Comparison of ENCODE assay signal across 18 cellular contexts in genomic region chr10:27457261-27457945, GRCh38.
"Had no signal": no experiment of that assay in that cellular context is flagged by ENCODE, and none has a peak within 500 bp of the region (broad histone marks: within the 10 kb centered on the region; RNA-seq: fewer than 3 reads in every experiment).

No MANE protein-coding gene starts in this region.

- H3K27me3 ChIP-seq: cardiac muscle cell, neural progenitor cell, tibial nerve, vagina had no signal

- DNase-seq: activated CD4-positive, alpha-beta T cell treated with anti-CD3 and anti-CD28 coated beads for 36 hours; activated CD4-positive, alpha-beta T cell treated with anti-CD3 and anti-CD28 coated beads, Interleukin-2, amount 50 U/mL, for 48 hours; activated naive CD4-positive, alpha-beta T cell; activated naive CD8-positive, alpha-beta T cell treated with anti-CD3 and anti-CD28 coated beads for 36 hours; amniotic stem cell; effector memory CD8-positive, alpha-beta T cell; mesenchymal stem cell; naive thymus-derived CD4-positive, alpha-beta T cell; psoas muscle; right cardiac atrium had no signal

- H3K27me3 Mint-ChIP-seq: activated CD4-positive, alpha-beta T cell treated with anti-CD3 and anti-CD28 coated beads for 36 hours; activated naive CD8-positive, alpha-beta T cell treated with anti-CD3 and anti-CD28 coated beads for 36 hours; stimulated activated naive CD8-positive, alpha-beta T cell treated with anti-CD3 and anti-CD28 coated beads, Interleukin-15, Interleukin-2, amounts not matched to agents 100 ng/mL and 50 ng/mL, for 24 hours had no signal

- H3K4me2 ChIP-seq: neural progenitor cell had no signal

- H3K4me3 ChIP-seq: cardiac muscle cell, neural progenitor cell, psoas muscle, skin epidermis, tibial nerve, vagina had no signal

- H3K27ac Mint-ChIP-seq: activated CD4-positive, alpha-beta T cell treated with anti-CD3 and anti-CD28 coated beads for 36 hours; activated naive CD8-positive, alpha-beta T cell treated with anti-CD3 and anti-CD28 coated beads for 36 hours; activated T-helper 1 cell treated with anti-CD3 and anti-CD28 coated beads, Interleukin-12 subunit alpha, Interleukin-12 subunit beta, Interleukin-2, Interleukin-4 antibody, amounts not matched to agents 30 ng/mL and 10 ng/mL and 1 ng/mL, durations not matched to agents 14 hours and 24 hours and 36 hours; effector memory CD8-positive, alpha-beta T cell; neural progenitor cell; stimulated activated naive CD8-positive, alpha-beta T cell treated with anti-CD3 and anti-CD28 coated beads, Interleukin-15, Interleukin-2, amounts not matched to agents 100 ng/mL and 50 ng/mL, for 24 hours; WTC11 had no signal

- H3K27ac ChIP-seq: cardiac muscle cell, neural progenitor cell, psoas muscle, skin epidermis, tibial nerve, vagina had no signal

- H3K4me1 Mint-ChIP-seq: activated naive CD8-positive, alpha-beta T cell treated with anti-CD3 and anti-CD28 coated beads for 36 hours; neural progenitor cell had no signal

- H3K4me1 ChIP-seq: neural progenitor cell, psoas muscle, tibial nerve, vagina had no signal

- H3K9me3 ChIP-seq: psoas muscle, tibial nerve, vagina had no signal

- H3K9ac ChIP-seq: neural progenitor cell had no signal

- H3K36me3 ChIP-seq: cardiac muscle cell, neural progenitor cell, tibial nerve, vagina had no signal

- H3K9me3 Mint-ChIP-seq: activated naive CD8-positive, alpha-beta T cell treated with anti-CD3 and anti-CD28 coated beads for 36 hours; activated T-helper 1 cell treated with anti-CD3 and anti-CD28 coated beads, Interleukin-12 subunit alpha, Interleukin-12 subunit beta, Interleukin-2, Interleukin-4 antibody, amounts not matched to agents 30 ng/mL and 10 ng/mL and 1 ng/mL, durations not matched to agents 14 hours and 24 hours and 36 hours; effector memory CD8-positive, alpha-beta T cell; naive thymus-derived CD4-positive, alpha-beta T cell; neural progenitor cell; stimulated activated naive CD8-positive, alpha-beta T cell treated with anti-CD3 and anti-CD28 coated beads, Interleukin-15, Interleukin-2, amounts not matched to agents 100 ng/mL and 50 ng/mL, for 24 hours; WTC11 had no signal

- H3K4me3 Mint-ChIP-seq: activated CD4-positive, alpha-beta T cell treated with anti-CD3 and anti-CD28 coated beads for 36 hours; activated naive CD8-positive, alpha-beta T cell treated with anti-CD3 and anti-CD28 coated beads for 36 hours; activated T-helper 1 cell treated with anti-CD3 and anti-CD28 coated beads, Interleukin-12 subunit alpha, Interleukin-12 subunit beta, Interleukin-2, Interleukin-4 antibody, amounts not matched to agents 30 ng/mL and 10 ng/mL and 1 ng/mL, durations not matched to agents 14 hours and 24 hours and 36 hours; effector memory CD8-positive, alpha-beta T cell; naive thymus-derived CD4-positive, alpha-beta T cell; neural progenitor cell; stimulated activated naive CD8-positive, alpha-beta T cell treated with anti-CD3 and anti-CD28 coated beads, Interleukin-15, Interleukin-2, amounts not matched to agents 100 ng/mL and 50 ng/mL, for 24 hours; WTC11 had no signal

- H3K36me3 Mint-ChIP-seq: activated naive CD8-positive, alpha-beta T cell treated with anti-CD3 and anti-CD28 coated beads for 36 hours; neural progenitor cell; WTC11 had no signal
